Comparison of ENCODE assay signal across 27 cellular contexts in genomic region chr3:60453326-60453725, GRCh38.
"Had no signal": no experiment of that assay in that cellular context is flagged by ENCODE, and none has a peak within 500 bp of the region (broad histone marks: within the 10 kb centered on the region; RNA-seq: fewer than 3 reads in every experiment).

No MANE protein-coding gene starts in this region.

- DNase-seq: colonic mucosa; cortex of kidney; dermis blood vessel endothelial cell; dorsolateral prefrontal cortex; effector CD4-positive, alpha-beta T cell; effector CD8-positive, alpha-beta T cell; effector memory CD4-positive, alpha-beta T cell; effector memory CD8-positive, alpha-beta T cell; endodermal cell; erythroblast; esophagus squamous epithelium; foreskin fibroblast; foreskin keratinocyte; foreskin melanocyte; gastrocnemius medialis; glutamatergic neuron; head of caudate nucleus; heart left ventricle; heart right ventricle had no signal

- H3K4me3 ChIP-seq: colonic mucosa, coronary artery, dorsolateral prefrontal cortex, esophagus muscularis mucosa, esophagus squamous epithelium, gastrocnemius medialis, gastroesophageal sphincter, heart left ventricle, heart right ventricle had no signal

- ATAC-seq: effector memory CD8-positive, alpha-beta T cell; esophagus mucosa; foreskin keratinocyte; gastrocnemius medialis; gastroesophageal sphincter; heart left ventricle; heart right ventricle had no signal

- H3K4me1 ChIP-seq: colonic mucosa, esophagus muscularis mucosa, esophagus squamous epithelium, foreskin keratinocyte, gastrocnemius medialis, gastroesophageal sphincter, heart left ventricle, heart right ventricle had no signal

- H3K9me3 ChIP-seq: colonic mucosa, esophagus muscularis mucosa, esophagus squamous epithelium, gastrocnemius medialis, gastroesophageal sphincter, heart right ventricle had no signal

- H3K36me3 ChIP-seq: colonic mucosa, esophagus muscularis mucosa, esophagus squamous epithelium, gastrocnemius medialis, gastroesophageal sphincter, heart left ventricle, heart right ventricle had no signal

- H3K27ac ChIP-seq: colonic mucosa, coronary artery, dorsolateral prefrontal cortex, epithelial cell of prostate, esophagus muscularis mucosa, esophagus squamous epithelium, foreskin keratinocyte, gastrocnemius medialis, gastroesophageal sphincter, heart left ventricle, heart right ventricle had no signal

- H3K27me3 ChIP-seq: colonic mucosa, dorsolateral prefrontal cortex, esophagus muscularis mucosa, esophagus squamous epithelium, foreskin keratinocyte, gastrocnemius medialis, gastroesophageal sphincter, heart left ventricle, heart right ventricle had no signal

- FAIRE-seq: endometrium, endothelial cell of umbilical vein, frontal cortex had no signal
